ENCODE assay signal across 16 cellular contexts in the genomic region with DNA sequence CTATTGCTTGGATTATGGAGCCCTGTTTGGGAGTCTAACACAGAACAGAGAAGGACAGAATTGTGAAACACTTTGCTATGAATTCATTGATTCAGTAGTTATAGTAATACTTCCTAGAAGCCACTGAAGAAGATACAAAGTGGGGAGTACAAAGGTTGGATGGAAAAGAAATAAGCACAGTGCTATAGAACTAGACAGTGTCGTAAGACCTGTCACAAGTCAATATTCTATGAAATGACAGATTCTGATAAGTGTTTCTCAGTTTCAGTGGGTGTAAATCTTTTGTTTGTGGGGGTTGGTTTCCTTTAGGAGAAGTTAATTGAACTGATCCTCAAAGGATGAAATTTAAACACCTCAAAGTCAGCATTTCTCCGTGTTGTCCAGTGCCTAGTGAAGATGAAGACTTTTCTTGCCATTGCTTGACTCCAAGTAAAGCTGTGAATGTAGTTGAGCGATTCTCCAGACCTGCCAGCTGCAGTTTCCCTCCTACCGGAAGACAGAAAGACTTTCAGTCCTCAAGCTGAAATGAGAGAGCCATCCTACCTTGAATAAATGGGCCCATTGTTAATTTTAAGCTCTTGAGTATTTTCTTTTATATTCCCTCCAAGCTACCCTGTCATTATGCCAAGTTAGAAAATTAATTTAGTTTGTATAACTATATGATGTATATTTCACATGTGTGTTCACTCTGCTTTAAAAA. TPM values are rescaled to one million over a fixed set of nuclear protein-coding genes. Genes with fewer than 3 reads are reported as not detected.
DNase-seq lines count a peak whose midpoint lies in the region; ATAC-seq and TF ChIP-seq lines count a peak whose summit lies in the region.
"Had no signal": no experiment of that assay in that cellular context is flagged by ENCODE, and none has a peak within 500 bp of the region (broad histone marks: within the 10 kb centered on the region; RNA-seq: fewer than 3 reads in every experiment).

No MANE protein-coding gene starts in this region.

- H3K36me3 Mint-ChIP-seq in Caco-2 (ENCODE audit: insufficient read depth, unreplicated experiment) = peaks cover 32% of the 10 kb centered on the region
- peaks cover 43% of the 10 kb centered on the region for H3K36me3 Mint-ChIP-seq in nephron progenitor cell (ENCODE audit: low read depth)
- peaks cover 3% of the 10 kb centered on the region for H3K36me3 Mint-ChIP-seq in activated CD4-positive, alpha-beta T cell treated with anti-CD3 and anti-CD28 coated beads, Interleukin-2, amount 10 ng/mL, durations not matched to agents 24 days and 14 days (ENCODE audit: low read depth)

- H3K9me3 ChIP-seq in Caco-2 = no peaks in the 10 kb centered on the region
- H3K9me3 ChIP-seq: SK-N-SH, transverse colon had no signal

- intact Hi-C loops in Caco-2 (cut with micrococcal nuclease; ENCODE audit: unreplicated experiment) = loop anchor here (2.0 kb wide), 1 partner anchor 75 kb away; no protein-coding TSS in a partner anchor
- intact Hi-C loops in activated CD4-positive, alpha-beta T cell treated with anti-CD3 and anti-CD28 coated beads, Interleukin-2, amount 10 ng/mL, durations not matched to agents 24 days and 14 days (cut with micrococcal nuclease) = no loop called here

- H3K4me1 Mint-ChIP-seq in Caco-2 (ENCODE audit: low read depth, unreplicated experiment) = peaks cover 49% of the 10 kb centered on the region
- peaks cover 81% of the 10 kb centered on the region for H3K4me1 Mint-ChIP-seq in nephron progenitor cell
- H3K4me1 Mint-ChIP-seq in activated CD4-positive, alpha-beta T cell treated with anti-CD3 and anti-CD28 coated beads, Interleukin-2, amount 10 ng/mL, durations not matched to agents 24 days and 14 days = peaks cover 5% of the 10 kb centered on the region

- H3K27ac ChIP-seq in coronary artery = peak overlapping the region; percentile 63 to 97
- H3K27ac ChIP-seq: KMS-11, WERI-Rb-1 had no signal

- no peak for ATAC-seq in HG03520 (IDR thresholded peaks at IDR 0.05; ENCODE audit: unreplicated experiment)
- ATAC-seq: activated CD8-positive, alpha-beta memory T cell treated with anti-CD3 and anti-CD28 coated beads, Interleukin-2, amount 10 ng/mL, durations not matched to agents 7 days and 5 days had no signal

- H3K27me3 Mint-ChIP-seq in Caco-2 (ENCODE audit: insufficient read depth, unreplicated experiment) = no peaks in the 10 kb centered on the region
- H3K27me3 Mint-ChIP-seq in nephron progenitor cell (ENCODE audit: low read depth, poor library complexity) = no peaks in the 10 kb centered on the region
- H3K27me3 Mint-ChIP-seq in activated CD4-positive, alpha-beta T cell treated with anti-CD3 and anti-CD28 coated beads, Interleukin-2, amount 10 ng/mL, durations not matched to agents 24 days and 14 days = no peaks in the 10 kb centered on the region
- H3K27me3 Mint-ChIP-seq: activated CD8-positive, alpha-beta memory T cell treated with anti-CD3 and anti-CD28 coated beads, Interleukin-2, amount 10 ng/mL, durations not matched to agents 7 days and 5 days; central memory CD8-positive, alpha-beta T cell had no signal

- H3K27ac Mint-ChIP-seq in Caco-2 (ENCODE audit: unreplicated experiment) = peak overlapping the region; percentile 64
- peak overlapping the region; percentile 94 for H3K27ac Mint-ChIP-seq in nephron progenitor cell
- no peak overlapping the region for H3K27ac Mint-ChIP-seq in activated CD4-positive, alpha-beta T cell treated with anti-CD3 and anti-CD28 coated beads, Interleukin-2, amount 10 ng/mL, durations not matched to agents 24 days and 14 days
- H3K27ac Mint-ChIP-seq: activated CD8-positive, alpha-beta memory T cell treated with anti-CD3 and anti-CD28 coated beads, Interleukin-2, amount 10 ng/mL, durations not matched to agents 7 days and 5 days; activated naive CD4-positive, alpha-beta T cell treated with anti-CD3 and anti-CD28 coated beads for 36 hours had no signal

- POLR2A ChIA-PET in Caco-2 (lab: Charles Lee) = interaction anchor here (0.6 kb wide), 1 partner anchor 76 kb away, joined by 7 read pairs; no protein-coding TSS in a partner anchor

- CTCF ChIA-PET in Caco-2 (lab: Charles Lee) = no interaction called here

- peaks cover 47% of the 10 kb centered on the region for H3K4me1 ChIP-seq in Caco-2

- H3K4me3 ChIP-seq in Caco-2 (ENCODE audit: low read depth, low read length) (no peak overlapping the region), coronary artery (peak overlapping the region; percentile 45)
- H3K4me3 ChIP-seq: transverse colon had no signal

- H3K9me3 Mint-ChIP-seq in Caco-2 (ENCODE audit: unreplicated experiment) = no peaks in the 10 kb centered on the region
- H3K9me3 Mint-ChIP-seq in nephron progenitor cell = no peaks in the 10 kb centered on the region
- H3K9me3 Mint-ChIP-seq in activated CD4-positive, alpha-beta T cell treated with anti-CD3 and anti-CD28 coated beads, Interleukin-2, amount 10 ng/mL, durations not matched to agents 24 days and 14 days = no peaks in the 10 kb centered on the region
- H3K9me3 Mint-ChIP-seq: activated naive CD4-positive, alpha-beta T cell treated with anti-CD3 and anti-CD28 coated beads for 36 hours; central memory CD8-positive, alpha-beta T cell had no signal

- BruUV-seq in Caco-2 (replicated peaks; lab: Mats Ljungman, UMichigan) = no TSS peak

- no peaks in the 10 kb centered on the region for H3K27me3 ChIP-seq in Caco-2 (replicated peaks; ENCODE audit: control insufficient read depth, insufficient read depth, low read length)
- H3K27me3 ChIP-seq: transverse colon had no signal

- H3K4me3 Mint-ChIP-seq in Caco-2 (ENCODE audit: unreplicated experiment) (peak overlapping the region; percentile 52), nephron progenitor cell (peak overlapping the region; percentile 64)
- H3K4me3 Mint-ChIP-seq in activated CD4-positive, alpha-beta T cell treated with anti-CD3 and anti-CD28 coated beads, Interleukin-2, amount 10 ng/mL, durations not matched to agents 24 days and 14 days = no peak overlapping the region
- H3K4me3 Mint-ChIP-seq: activated CD8-positive, alpha-beta memory T cell treated with anti-CD3 and anti-CD28 coated beads, Interleukin-2, amount 10 ng/mL, durations not matched to agents 7 days and 5 days; activated naive CD4-positive, alpha-beta T cell treated with anti-CD3 and anti-CD28 coated beads for 36 hours; central memory CD8-positive, alpha-beta T cell had no signal

- TF ChIP-seq CTCF in Caco-2 (IDR thresholded peaks at IDR 0.05; ENCODE audit: insufficient read depth in 1 of 2, low read depth in 1 of 2, low read length in 1 of 2, severe bottlenecking in 1 of 2, unreplicated experiment in 1 of 2) = no peak
- TF ChIP-seq CTCF in coronary artery (IDR thresholded peaks at IDR 0.05) = no peak
- no peak for TF ChIP-seq CTCF in nephron progenitor cell (IDR thresholded peaks at IDR 0.05)

- DNase-seq in Caco-2 (no peak), OCI-M1 (lab: John Stamatoyannopoulos, UW) (peak; percentile 58), coronary artery (ENCODE audit: low spot score) (no peak), nephron progenitor cell (no peak), NCI-H2081 (lab: John Stamatoyannopoulos, UW) (no peak), NCI-H748 treated with DMSO at 0.1 percent for 48 hours (lab: John Stamatoyannopoulos, UW) (no peak)
- DNase-seq in activated CD4-positive, alpha-beta T cell treated with anti-CD3 and anti-CD28 coated beads, Interleukin-2, amount 10 ng/mL, durations not matched to agents 24 days and 14 days = no peak
- DNase-seq: activated CD8-positive, alpha-beta memory T cell treated with anti-CD3 and anti-CD28 coated beads, Interleukin-2, amount 10 ng/mL, durations not matched to agents 7 days and 5 days; activated naive CD4-positive, alpha-beta T cell treated with anti-CD3 and anti-CD28 coated beads for 36 hours; H7; SK-N-SH; transverse colon; WERI-Rb-1 had no signal

- H3K36me3 ChIP-seq in Caco-2 (ENCODE audit: control insufficient read depth, insufficient read depth, low read length) = no peaks in the 10 kb centered on the region

RNA-seq across cellular contexts. Expression of a gene that starts 7.9 kb away (rescaled TPM):
- total RNA-seq in Caco-2 (2022) = 106 and 116 TPM in 2 replicates
- 16.5 and 17.8 TPM in 2 replicates for total RNA-seq in activated CD4-positive, alpha-beta T cell treated with anti-CD3 and anti-CD28 coated beads, Interleukin-2, amount 10 ng/mL, durations not matched to agents 24 days and 14 days
